16 cellular contexts compared by ENCODE assay signal in the genomic region with DNA sequence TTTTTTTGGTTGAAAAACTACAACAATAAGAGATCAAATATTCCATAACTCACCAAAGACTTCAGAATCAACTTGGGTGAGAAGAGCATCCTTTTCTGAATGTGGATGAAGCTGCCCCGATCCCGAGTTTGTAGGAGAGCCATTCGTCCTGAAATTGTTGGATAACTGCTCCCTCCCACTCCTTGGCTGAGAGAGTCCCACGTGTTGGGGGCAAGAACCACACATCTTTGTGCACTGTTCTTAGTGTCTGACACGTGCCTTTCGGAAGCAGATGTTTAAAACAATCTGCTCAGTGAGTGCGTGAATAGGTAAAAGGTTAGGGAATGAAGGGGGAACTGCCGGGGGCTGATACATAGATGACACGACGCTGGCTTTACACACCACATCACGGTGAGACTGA.
DNase-seq lines count a peak whose midpoint lies in the region; ATAC-seq, FAIRE-seq and TF ChIP-seq lines count a peak whose summit lies in the region.
"Had no signal": no experiment of that assay in that cellular context is flagged by ENCODE, and none has a peak within 500 bp of the region (broad histone marks: within the 10 kb centered on the region; RNA-seq: fewer than 3 reads in every experiment).

No MANE protein-coding gene starts in this region.

- CTCF ChIA-PET in A549 (lab: Yijun Ruan, JAX), result interaction anchor here (1.0 kb wide), 2 partner anchors 8 to 13 kb away, joined by 3 read pairs; no protein-coding TSS in a partner anchor
- CTCF ChIA-PET in CD8-positive, alpha-beta memory T cell (lab: Charles Lee), result no interaction called here
- CTCF ChIA-PET in H1 (lab: Charles Lee; ENCODE audit: partially characterized antibody), result interaction anchor here (1.1 to 2.1 kb wide), 9 partner anchors 12 to 342 kb away, joined by 3 to 7 read pairs (median 4); no protein-coding TSS in a partner anchor

- H3K4me2 ChIP-seq in A549, result peak overlapping the region; percentile 53; the same call in 2 of the 3 replicates
- H3K4me2 ChIP-seq in H1 (ENCODE audit: insufficient read depth in 1 of 2, low read depth in 2 of 2, low read length in 2 of 2), result no peak overlapping the region; a peak in 1 of 4 replicates

- no peak for DNase-seq in A549 (ENCODE audit: low read depth in 1 of 2, low spot score in 1 of 2)
- DNase-seq in CD8-positive, alpha-beta memory T cell, result no peak
- DNase-seq in RWPE2 (ENCODE audit: low spot score), result peak; percentile 10
- DNase-seq in H1 (ENCODE audit: low read depth in 1 of 2, low spot score in 2 of 2), result no peak
- DNase-seq in NCI-H2196 (lab: John Stamatoyannopoulos, UW; ENCODE audit: unreplicated experiment), result no peak
- DNase-seq in DMS153 treated with DMSO at 0.1 percent for 48 hours (lab: John Stamatoyannopoulos, UW; ENCODE audit: unreplicated experiment), result no peak
- DNase-seq in inferior parietal cortex (ENCODE audit: extremely low spot score), result no peak
- DNase-seq in activated naive CD4-positive, alpha-beta T cell treated with anti-CD3 and anti-CD28 coated beads, Interleukin-2, amount 50 U/mL, for 72 hours (ENCODE audit: low spot score in 2 of 2), result no peak
- DNase-seq: GF-D8, GOT3, KG1, NCI-H187, NCI-H226, NCI-H82, PC-9, SJCRH30 had no signal

- TF ChIP-seq POLR2A in A549 (IDR thresholded peaks at IDR 0.05; ENCODE audit: low read length) (no peak), H1 (IDR thresholded peaks at IDR 0.05; ENCODE audit: control extremely low read depth in 1 of 2, low read depth in 2 of 2, low read length in 2 of 2) (no peak)

- no peak overlapping the region for H3K23ac ChIP-seq in H1 (ENCODE audit: insufficient read length)

- H2BK12ac ChIP-seq in H1 (ENCODE audit: low read depth, low read length), result peak overlapping the region; percentile 5; the same call in 1 of the 2 replicates

- FAIRE-seq in A549 (lab: Jason Lieb, UNC) (no peak), H1 (lab: Jason Lieb, UNC) (no peak)

- no peak overlapping the region for H2AK5ac ChIP-seq in H1 (ENCODE audit: low read depth, low read length)

- no peak overlapping the region for H2AFZ ChIP-seq in H1 (ENCODE audit: low read length)

- H3K36me3 Mint-ChIP-seq in CD8-positive, alpha-beta memory T cell, result no peaks in the 10 kb centered on the region
- H3K36me3 Mint-ChIP-seq in activated naive CD4-positive, alpha-beta T cell treated with anti-CD3 and anti-CD28 coated beads, Interleukin-2, amount 50 U/mL, for 72 hours, result no peaks in the 10 kb centered on the region

- H2BK120ac ChIP-seq in H1 (replicated peaks; ENCODE audit: low read depth, low read length), result no peak overlapping the region

- peaks cover 2 to 9% of the 10 kb centered on the region in 2 donors for H3K27me3 Mint-ChIP-seq in CD8-positive, alpha-beta memory T cell

- peak overlapping the region in 6 of 7 donors; percentile 3 to 71 (median 48) for H3K4me3 Mint-ChIP-seq in CD8-positive, alpha-beta memory T cell

- H3K4me3 ChIP-seq in A549 (no peak overlapping the region), RWPE2 (ENCODE audit: severe bottlenecking) (no peak overlapping the region), H1 (ENCODE audit: extremely low read depth in 1 of 4, insufficient read depth in 2 of 4, low read depth in 3 of 4, low read length in 4 of 4) (no peak overlapping the region)
- H3K4me3 ChIP-seq in CD8-positive, alpha-beta memory T cell (ENCODE audit: low read length), result no peak overlapping the region
- H3K4me3 ChIP-seq: PC-9, SJCRH30 had no signal

- TF ChIP-seq EP300 in A549 (IDR thresholded peaks at IDR 0.05) (no peak), H1 (IDR thresholded peaks at IDR 0.05; ENCODE audit: borderline replicate concordance in 1 of 2, low read depth in 2 of 2, low read length in 2 of 2) (no peak)

- H3K23me2 ChIP-seq in H1 (ENCODE audit: low read depth, low read length), result peaks cover 21% of the 10 kb centered on the region

- no peaks in the 10 kb centered on the region for H3K36me3 ChIP-seq in CD8-positive, alpha-beta memory T cell (ENCODE audit: insufficient read depth, low read length)
- no peaks in the 10 kb centered on the region for H3K36me3 ChIP-seq in RWPE2 (ENCODE audit: low read depth)
- H3K36me3 ChIP-seq in H1 (ENCODE audit: control insufficient read depth in 2 of 4, insufficient read depth in 4 of 4, low read length in 3 of 4), result no peaks in the 10 kb centered on the region
- H3K36me3 ChIP-seq: SJCRH30 had no signal

- TF ChIP-seq CTCF in A549 (IDR thresholded peaks at IDR 0.05) (no peak), RWPE2 (IDR thresholded peaks at IDR 0.05; ENCODE audit: poor library complexity, severe bottlenecking) (no peak), H1 (IDR thresholded peaks at IDR 0.05; ENCODE audit: control extremely low read depth in 1 of 3, insufficient read depth in 1 of 3, low read depth in 1 of 3, low read length in 3 of 3) (no peak)

- no peak overlapping the region for H3K18ac ChIP-seq in H1 (ENCODE audit: extremely low read depth, low read length)

- H2BK15ac ChIP-seq in H1 (ENCODE audit: low read length), result no peak overlapping the region

- H3K27me3 ChIP-seq in CD8-positive, alpha-beta memory T cell (ENCODE audit: insufficient read depth, low read length, poor library complexity, severe bottlenecking), result no peaks in the 10 kb centered on the region
- H3K27me3 ChIP-seq in RWPE2 (ENCODE audit: insufficient read depth, poor library complexity, severe bottlenecking), result no peaks in the 10 kb centered on the region
- H3K27me3 ChIP-seq in H1 (replicated peaks in 1 of 4; ENCODE audit: control insufficient read depth in 3 of 4, extremely low read depth in 1 of 4, insufficient read depth in 3 of 4, low read length in 3 of 4), result peaks cover 0 to 9% (median 6%) of the 10 kb centered on the region in 4 experiments; a peak in 6 of 7 replicates

- H3K27ac ChIP-seq in A549 (no peak overlapping the region), RWPE2 (ENCODE audit: poor library complexity, severe bottlenecking) (no peak overlapping the region), H1 (ENCODE audit: low read depth, low read length) (no peak overlapping the region)
- H3K27ac ChIP-seq in CD8-positive, alpha-beta memory T cell (ENCODE audit: low read depth, low read length), result no peak overlapping the region
- H3K27ac ChIP-seq: PC-9, SJCRH30 had no signal

- no peaks in the 10 kb centered on the region for H3K9me3 ChIP-seq in A549
- H3K9me3 ChIP-seq in CD8-positive, alpha-beta memory T cell (ENCODE audit: low read length), result no peaks in the 10 kb centered on the region
- H3K9me3 ChIP-seq in RWPE2 (ENCODE audit: severe bottlenecking), result no peaks in the 10 kb centered on the region
- no peaks in the 10 kb centered on the region for H3K9me3 ChIP-seq in H1 (ENCODE audit: insufficient read depth in 2 of 2, low read depth in 1 of 2, low read length in 1 of 2)
- H3K9me3 ChIP-seq: SJCRH30 had no signal

- H3K9ac ChIP-seq in H1 (replicated peaks in 1 of 4; ENCODE audit: extremely low read depth in 1 of 4, low read depth in 3 of 4, low read length in 3 of 4), result no peak overlapping the region

- H4K91ac ChIP-seq in H1 (replicated peaks; ENCODE audit: insufficient read length, low read length), result peak overlapping the region; percentile 12

- no peaks in the 10 kb centered on the region for H4K20me1 ChIP-seq in H1 (replicated peaks in 1 of 2; ENCODE audit: control insufficient read depth in 1 of 2, insufficient read depth in 2 of 2, low read length in 2 of 2)

- 0 out of 2 replicates have a peak overlapping the region, but pooled peaks have one; percentile 0 for H2BK20ac ChIP-seq in H1 (ENCODE audit: low read length)

- no peak overlapping the region for H3K4ac ChIP-seq in H1 (replicated peaks; ENCODE audit: insufficient read length, low read depth, low read length)

- H3K79me1 ChIP-seq in H1 (ENCODE audit: low read depth, low read length), result no peaks in the 10 kb centered on the region

- no peaks in the 10 kb centered on the region for H3K79me2 ChIP-seq in H1 (ENCODE audit: control insufficient read depth in 1 of 2, insufficient read depth in 2 of 2, low read length in 2 of 2)

- no peak overlapping the region for H4K5ac ChIP-seq in H1 (ENCODE audit: insufficient read length, low read depth, low read length)

- 61% methylated on average over 11 of the region's 11 CpGs for WGBS in A549 (ENCODE audit: missing lambda C conversion rate)
- 85% methylated on average over 11 of the region's 11 CpGs; no CpG with 5 or more reads in 1 of the 2 experiments for WGBS in H1 (ENCODE audit: extremely low coverage in 1 of 2, insufficient coverage in 1 of 2, insufficient read length in 1 of 2, insufficient replicate concordance in 2 of 2, low coverage in 1 of 2, low lambda C conversion rate in 2 of 2, missing lambda C conversion rate in 1 of 2), 2 experiments

- ATAC-seq in A549 (no peak), RWPE2 (ENCODE audit: low read depth) (no peak)
- ATAC-seq in activated naive CD4-positive, alpha-beta T cell treated with anti-CD3 and anti-CD28 coated beads, Interleukin-2, amount 50 U/mL, for 72 hours, result no peak

- peaks cover 15 to 23% (median 18%) of the 10 kb centered on the region in 3 donors for H3K4me1 Mint-ChIP-seq in CD8-positive, alpha-beta memory T cell

- peak overlapping the region; percentile 1; the same call in 1 of the 2 replicates for H2BK5ac ChIP-seq in H1 (ENCODE audit: low read depth, low read length)

- no peaks in the 10 kb centered on the region for H3K4me1 ChIP-seq in A549
- H3K4me1 ChIP-seq in CD8-positive, alpha-beta memory T cell (ENCODE audit: insufficient read depth, low read length), result no peaks in the 10 kb centered on the region
- no peaks in the 10 kb centered on the region for H3K4me1 ChIP-seq in RWPE2 (ENCODE audit: insufficient read depth, poor library complexity, severe bottlenecking)
- H3K4me1 ChIP-seq in H1 (replicated peaks in 1 of 4; ENCODE audit: control insufficient read depth in 3 of 4, insufficient read depth in 4 of 4, low read length in 3 of 4), result peaks cover 13 to 52% (median 31%) of the 10 kb centered on the region in 4 experiments
- H3K4me1 ChIP-seq: SJCRH30 had no signal

- no peak for TF ChIP-seq RAD21 in A549 (conservative IDR thresholded peaks at IDR 0.05 in 1 of 2, IDR thresholded peaks at IDR 0.05 in 1 of 2)
- no peak for TF ChIP-seq RAD21 in H1 (IDR thresholded peaks at IDR 0.05 in 1 of 2, conservative IDR thresholded peaks at IDR 0.05 in 1 of 2; ENCODE audit: low read depth in 2 of 2, low read length in 2 of 2)

- H3K9me3 Mint-ChIP-seq in CD8-positive, alpha-beta memory T cell, result no peaks in the 10 kb centered on the region
- no peaks in the 10 kb centered on the region for H3K9me3 Mint-ChIP-seq in activated naive CD4-positive, alpha-beta T cell treated with anti-CD3 and anti-CD28 coated beads, Interleukin-2, amount 50 U/mL, for 72 hours

- H4K8ac ChIP-seq in H1 (ENCODE audit: extremely low read depth, insufficient read depth, low read length), result no peak overlapping the region

- POLR2A ChIA-PET in A549 (lab: Yijun Ruan, JAX) (no interaction called here), H1 (lab: Charles Lee; ENCODE audit: partially characterized antibody) (interaction anchor here (1.3 kb wide), 1 partner anchor 21 kb away, joined by 3 read pairs; no protein-coding TSS in a partner anchor)
- POLR2A ChIA-PET in CD8-positive, alpha-beta memory T cell (lab: Charles Lee), result no interaction called here

- no peak overlapping the region for H3K14ac ChIP-seq in H1 (ENCODE audit: insufficient read length)

- H3K27ac Mint-ChIP-seq in CD8-positive, alpha-beta memory T cell, result peak overlapping the region in 3 of 8 donors; percentile 13 to 47 (median 15)
- no peak overlapping the region for H3K27ac Mint-ChIP-seq in activated naive CD4-positive, alpha-beta T cell treated with anti-CD3 and anti-CD28 coated beads, Interleukin-2, amount 50 U/mL, for 72 hours

- no peak overlapping the region for H3K56ac ChIP-seq in H1 (replicated peaks; ENCODE audit: insufficient read length, low read depth, low read length)
